Comparison of ENCODE assay signal across 8 cellular contexts in genomic region chr1:147928236-147929132, GRCh38. TPM values are rescaled to one million over a fixed set of nuclear protein-coding genes. Genes with fewer than 3 reads are reported as not detected.
A peak's percentile ranks its signal among the peaks of the same experiment; 100 is the strongest.
DNase-seq lines count a peak whose midpoint lies in the region; ATAC-seq and TF ChIP-seq lines count a peak whose summit lies in the region.
"Not testable (repeated sequence)": the region's sequence is repeated elsewhere in the genome, so short reads cannot be mapped to it uniquely, and the experiment has no call there.

GPR89B (plus strand) TSS chr1:147928420; CDS start chr1:147928537, 117 bp downstream.

- under 1% methylated on average over 24 of the region's 72 CpGs for WGBS in esophagus muscularis mucosa

- H3K4me3 ChIP-seq in Panc1 (ENCODE audit: low read depth in 2 of 2, low read length in 2 of 2) (peak within 1 kb of the TSS; percentile 61 to 74), esophagus muscularis mucosa (peak within 1 kb of the TSS; percentile 68 to 94 (median 78)), muscle layer of colon (ENCODE audit: low read depth in 1 of 2, low read length in 2 of 2) (peak within 1 kb of the TSS; percentile 37 to 66)

- POLR2A ChIA-PET in Panc1 (lab: Charles Lee) = not testable (repeated sequence)

- TF ChIP-seq POLR2A in esophagus muscularis mucosa (IDR thresholded peaks at IDR 0.05; ENCODE audit: low read depth) = not testable (repeated sequence)

- intact Hi-C loops in Panc1 (cut with micrococcal nuclease; ENCODE audit: unreplicated experiment); esophagus muscularis mucosa (cut with DNase I): not testable (repeated sequence)

- TF ChIP-seq EP300 in esophagus muscularis mucosa (IDR thresholded peaks at IDR 0.05) = not testable (repeated sequence)

- H3K27ac Mint-ChIP-seq in activated T-cell treated with anti-CD3 and anti-CD28 coated beads, Interleukin-2, amount 50 U/mL, for 24 hours = peak within 1 kb of the TSS; percentile 87

- H3K4me3 Mint-ChIP-seq in activated T-cell treated with anti-CD3 and anti-CD28 coated beads, Interleukin-2, amount 50 U/mL, for 24 hours = peak within 1 kb of the TSS; percentile 83

- ATAC-seq in GM21717 (IDR thresholded peaks at IDR 0.05; ENCODE audit: unreplicated experiment) (peak; percentile 97), Panc1 (peak; percentile 100)

- H3K9ac ChIP-seq in muscle layer of colon (ENCODE audit: low read length) = not testable (repeated sequence)

- peak within 1 kb of the TSS; percentile 68; the same call in 1 of the 2 replicates for H3K27ac ChIP-seq in Panc1 (ENCODE audit: low read length)
- peak within 1 kb of the TSS; percentile 88 to 90 (median 88) for H3K27ac ChIP-seq in esophagus muscularis mucosa (replicated peaks in 1 of 4)
- peak within 1 kb of the TSS; percentile 58 for H3K27ac ChIP-seq in muscle layer of colon (ENCODE audit: low read depth, low read length)

- not testable (repeated sequence) for H3K4me1 ChIP-seq in Panc1 (ENCODE audit: control insufficient read depth, insufficient read depth, low read length); muscle layer of colon (ENCODE audit: insufficient read depth, low read length)
- peaks cover 6 to 12% (median 9%) of the 10 kb centered on the region in 4 donors for H3K4me1 ChIP-seq in esophagus muscularis mucosa

- BruUV-seq in Panc1 (replicated peaks; lab: Mats Ljungman, UMichigan) = not testable (repeated sequence)

- CTCF ChIA-PET in Panc1 (lab: Charles Lee) = not testable (repeated sequence)

- peaks cover 36% of the 10 kb centered on the region for H3K4me1 Mint-ChIP-seq in activated T-cell treated with anti-CD3 and anti-CD28 coated beads, Interleukin-2, amount 50 U/mL, for 24 hours (ENCODE audit: low read depth)

- not testable (repeated sequence) for H3K36me3 Mint-ChIP-seq in activated T-cell treated with anti-CD3 and anti-CD28 coated beads, Interleukin-2, amount 50 U/mL, for 24 hours (ENCODE audit: low read depth)

- in situ Hi-C loops in KBM-7 (cut with MboI; ENCODE audit: low pct_unique_long_range_greater_than_20kb, low sequenced_read_pairs); Panc1 (cut with HindIII; ENCODE audit: low pct_unique_long_range_greater_than_20kb, low sequenced_read_pairs): not testable (repeated sequence)

- not testable (repeated sequence) for H3K9me3 Mint-ChIP-seq in activated T-cell treated with anti-CD3 and anti-CD28 coated beads, Interleukin-2, amount 50 U/mL, for 24 hours

- DNase-seq in DMS53 (lab: John Stamatoyannopoulos, UW) (peak; percentile 97), KBM-7 (peak; percentile 87), Panc1 (ENCODE audit: low read depth, low spot score) (peak; percentile 45), esophagus muscularis mucosa (ENCODE audit: extremely low spot score) (peak; percentile 95)
- DNase-seq in activated T-cell treated with anti-CD3 and anti-CD28 coated beads, Interleukin-2, amount 50 U/mL, for 24 hours = peak; percentile 95
- DNase-seq in stimulated activated CD8-positive, alpha-beta memory T cell treated with anti-CD3 and anti-CD28 coated beads, Interleukin-7, amount 100 ng/mL, for 1 hour (ENCODE audit: low read depth in 2 of 2) = peak; percentile 83 to 88

- not testable (repeated sequence) for H3K36me3 ChIP-seq in Panc1 (ENCODE audit: control insufficient read depth, insufficient read depth, low read length); esophagus muscularis mucosa; muscle layer of colon (ENCODE audit: insufficient read depth, low read length)

- not testable (repeated sequence) for H3K27me3 ChIP-seq in Panc1 (ENCODE audit: control insufficient read depth, insufficient read depth, low read length); esophagus muscularis mucosa; muscle layer of colon (ENCODE audit: control insufficient read depth in 1 of 2, insufficient read depth in 2 of 2, low read length in 2 of 2)

- TF ChIP-seq CTCF in Panc1 (IDR thresholded peaks at IDR 0.05); esophagus muscularis mucosa (IDR thresholded peaks at IDR 0.05): not testable (repeated sequence)

- H3K27me3 Mint-ChIP-seq in activated T-cell treated with anti-CD3 and anti-CD28 coated beads, Interleukin-2, amount 50 U/mL, for 24 hours = not testable (repeated sequence)

- not testable (repeated sequence) for H3K9me3 ChIP-seq in Panc1 (ENCODE audit: control insufficient read depth, insufficient read depth, low read depth, low read length); esophagus muscularis mucosa; muscle layer of colon (ENCODE audit: low read length)

RNA-seq across cellular contexts. Expression of gene GPR89B, which starts in this region (rescaled TPM):
- 12.0 TPM for total RNA-seq in Panc1 (2021; ENCODE audit: unreplicated experiment)
- 5.2 TPM for polyA plus RNA-seq in Panc1 (2012; ENCODE audit: insufficient read length)
- total RNA-seq in esophagus muscularis mucosa = 10 to 100 TPM in 3 of 4 donors, 1 to 10 TPM in 1; 9.5 to 20.8 (median 10.4) TPM

Comparison
In these comparisons a context has a peak if more than half of its experiments do, and no peak if none do; other contexts are left out.
1. Peak in every context shown above with its lines: DNase-seq, ATAC-seq, H3K4me3 ChIP-seq and H3K27ac ChIP-seq.
2. DNase-seq: peak in every context shown above with its lines; median percentile 97 in DMS53; 95 in activated T-cell treated with anti-CD3 and anti-CD28 coated beads, Interleukin-2, amount 50 U/mL, for 24 hours; 95 in esophagus muscularis mucosa; 87 in KBM-7; 86 in stimulated activated CD8-positive, alpha-beta memory T cell treated with anti-CD3 and anti-CD28 coated beads, Interleukin-7, amount 100 ng/mL, for 1 hour; 45 in Panc1.